Comparison of ENCODE assay signal across 12 cellular contexts in genomic region chr13:111175948-111176347, GRCh38.
DNase-seq lines count a peak whose midpoint lies in the region; ATAC-seq and TF ChIP-seq lines count a peak whose summit lies in the region.
"Had no signal": no experiment of that assay in that cellular context is flagged by ENCODE, and none has a peak within 500 bp of the region (broad histone marks: within the 10 kb centered on the region; RNA-seq: fewer than 3 reads in every experiment).

No MANE protein-coding gene starts in this region.

- intact Hi-C loops in dorsolateral prefrontal cortex (cut with DNase I) (loop anchor here in 1 of 2 donors (5.0 kb wide), 1 partner anchor 36 kb away; no protein-coding TSS in a partner anchor), gastrocnemius medialis (cut with DNase I; ENCODE audit: low total_unique reads) (no loop called here)

- H3K27ac ChIP-seq in CD8-positive, alpha-beta memory T cell (ENCODE audit: low read depth, low read length): no peak overlapping the region
- H3K27ac ChIP-seq in Peyer's patch (peak overlapping the region; percentile 62 to 79 (median 68)), dorsolateral prefrontal cortex (peak overlapping the region in 48 of 59 donors; percentile 41 to 95 (median 88)), gastrocnemius medialis (peak overlapping the region; percentile 73 to 82 (median 80))

- peaks cover 66 to 93% (median 87%) of the 10 kb centered on the region in 3 donors for H3K4me1 Mint-ChIP-seq in CD8-positive, alpha-beta memory T cell

- H3K9me3 Mint-ChIP-seq in CD8-positive, alpha-beta memory T cell: no peaks in the 10 kb centered on the region

- TF ChIP-seq POLR2A in Peyer's patch (IDR thresholded peaks at IDR 0.05): no peak
- no peak for TF ChIP-seq POLR2A in gastrocnemius medialis (IDR thresholded peaks at IDR 0.05)

- H3K27me3 Mint-ChIP-seq in CD8-positive, alpha-beta memory T cell: no peaks in the 10 kb centered on the region

- H3K36me3 ChIP-seq in CD8-positive, alpha-beta memory T cell (ENCODE audit: insufficient read depth, low read length): peaks cover 10% of the 10 kb centered on the region
- H3K36me3 ChIP-seq in Peyer's patch: no peaks in the 10 kb centered on the region
- H3K36me3 ChIP-seq in gastrocnemius medialis: no peaks in the 10 kb centered on the region

- CTCF ChIA-PET in CD8-positive, alpha-beta memory T cell (lab: Charles Lee): no interaction called here

- TF ChIP-seq CTCF in Peyer's patch (IDR thresholded peaks at IDR 0.05): no peak
- no peak for TF ChIP-seq CTCF in dorsolateral prefrontal cortex (IDR thresholded peaks at IDR 0.05 in 54 of 56, conservative IDR thresholded peaks at IDR 0.05 in 2 of 56; ENCODE audit: low read depth in 1 of 56, partially characterized antibody in 56 of 56)
- TF ChIP-seq CTCF in gastrocnemius medialis (IDR thresholded peaks at IDR 0.05 in 4 of 5, conservative IDR thresholded peaks at IDR 0.05 in 1 of 5): no peak

- peaks cover 0 to 49% (median 17%) of the 10 kb centered on the region in 3 donors for H3K36me3 Mint-ChIP-seq in CD8-positive, alpha-beta memory T cell

- DNase-seq in CD8-positive, alpha-beta memory T cell: no peak
- DNase-seq in Peyer's patch (no peak), dorsolateral prefrontal cortex (no peak), gastrocnemius medialis (no peak), NCI-H446 treated with DMSO at 0.1 percent for 48 hours (lab: John Stamatoyannopoulos, UW) (no peak), NCI-H2107 treated with DMSO at 0.1 percent for 48 hours (lab: John Stamatoyannopoulos, UW; ENCODE audit: unreplicated experiment) (no peak), NCI-H748 treated with DMSO at 0.1 percent for 48 hours (lab: John Stamatoyannopoulos, UW) (no peak)
- DNase-seq: activated gamma-delta T cell; IMR-90; mucosa of descending colon; NCI-H1417 treated with DMSO at 0.1 percent for 48 hours; stimulated activated CD4-positive, alpha-beta T cell treated with anti-CD3 and anti-CD28 coated beads, Interleukin-4, amount 100 ng/mL, for 24 hours had no signal

- in situ Hi-C loops in gastrocnemius medialis (cut with MboI; ENCODE audit: low sequenced_read_pairs in 4 of 4): no loop called here

- no peak overlapping the region for H3K4me3 ChIP-seq in CD8-positive, alpha-beta memory T cell (ENCODE audit: low read length)
- no peak overlapping the region for H3K4me3 ChIP-seq in Peyer's patch
- H3K4me3 ChIP-seq in dorsolateral prefrontal cortex: no peak overlapping the region
- H3K4me3 ChIP-seq in gastrocnemius medialis: no peak overlapping the region
- H3K4me3 ChIP-seq: mucosa of descending colon had no signal

- peaks cover 78% of the 10 kb centered on the region for H3K4me1 ChIP-seq in CD8-positive, alpha-beta memory T cell (ENCODE audit: insufficient read depth, low read length)
- H3K4me1 ChIP-seq in Peyer's patch (peaks cover 0 to 23% (median 4%) of the 10 kb centered on the region in 4 donors), gastrocnemius medialis (peaks cover 86 to 91% of the 10 kb centered on the region in 2 donors)

- H3K27ac Mint-ChIP-seq in CD8-positive, alpha-beta memory T cell: peak overlapping the region; percentile 32 to 99 (median 93)

- H3K9me3 ChIP-seq in CD8-positive, alpha-beta memory T cell (ENCODE audit: low read length): no peaks in the 10 kb centered on the region
- H3K9me3 ChIP-seq in Peyer's patch: no peaks in the 10 kb centered on the region
- no peaks in the 10 kb centered on the region for H3K9me3 ChIP-seq in gastrocnemius medialis
- H3K9me3 ChIP-seq: mucosa of descending colon had no signal

- H3K27me3 ChIP-seq in CD8-positive, alpha-beta memory T cell (ENCODE audit: insufficient read depth, low read length, poor library complexity, severe bottlenecking): no peaks in the 10 kb centered on the region
- H3K27me3 ChIP-seq in Peyer's patch (no peaks in the 10 kb centered on the region), dorsolateral prefrontal cortex (no peaks in the 10 kb centered on the region), gastrocnemius medialis (no peaks in the 10 kb centered on the region)

- POLR2A ChIA-PET in CD8-positive, alpha-beta memory T cell (lab: Charles Lee): no interaction called here

- ATAC-seq in gastrocnemius medialis: no peak
- ATAC-seq: mucosa of descending colon had no signal

- H3K4me3 Mint-ChIP-seq in CD8-positive, alpha-beta memory T cell: peak overlapping the region in 1 of 7 donors; percentile 81
